ENCODE assay signal across 28 cellular contexts in genomic region chr16:88593489-88593888, GRCh38. TPM values are rescaled to one million over a fixed set of nuclear protein-coding genes. Genes with fewer than 3 reads are reported as not detected.
DNase-seq lines count a peak whose midpoint lies in the region; ATAC-seq, FAIRE-seq and TF ChIP-seq lines count a peak whose summit lies in the region.
"Had no signal": no experiment of that assay in that cellular context is flagged by ENCODE, and none has a peak within 500 bp of the region (broad histone marks: within the 10 kb centered on the region; RNA-seq: fewer than 3 reads in every experiment).

No MANE protein-coding gene starts in this region.

- H3K27me3 Mint-ChIP-seq in endodermal cell (ENCODE audit: insufficient read depth), result no peaks in the 10 kb centered on the region

- peak overlapping the region; percentile 74 for H3K27ac Mint-ChIP-seq in endodermal cell
- H3K27ac Mint-ChIP-seq in stimulated activated effector memory CD8-positive, alpha-beta T cell treated with anti-CD3 and anti-CD28 coated beads, Interleukin-12 subunit alpha, Interleukin-12 subunit beta, amount 100 ng/mL, for 72 hours, result no peak overlapping the region

- H3K27me3 ChIP-seq in endodermal cell (ENCODE audit: control insufficient read depth, insufficient read depth, low read length, poor library complexity, severe bottlenecking), result no peaks in the 10 kb centered on the region
- H3K27me3 ChIP-seq: esophagus squamous epithelium, pancreas, stomach had no signal

- no peak for TF ChIP-seq POLR2A in GM12891 (IDR thresholded peaks at IDR 0.05; ENCODE audit: low read depth, low read length)

- H3K27ac ChIP-seq in endodermal cell (ENCODE audit: low read depth, low read length), result no peak overlapping the region
- H3K27ac ChIP-seq: esophagus squamous epithelium, HL-60, pancreas, stomach had no signal

- no peak overlapping the region for H3K9ac ChIP-seq in endodermal cell (ENCODE audit: extremely low read depth, low read length, poor library complexity, severe bottlenecking)

- H3K4me1 ChIP-seq in endodermal cell (ENCODE audit: control insufficient read depth, insufficient read depth, low read length), result no peaks in the 10 kb centered on the region
- H3K4me1 ChIP-seq: esophagus squamous epithelium, HAP-1, pancreas had no signal

- no peaks in the 10 kb centered on the region for H3K9me3 Mint-ChIP-seq in endodermal cell
- no peaks in the 10 kb centered on the region for H3K9me3 Mint-ChIP-seq in stimulated activated effector memory CD8-positive, alpha-beta T cell treated with anti-CD3 and anti-CD28 coated beads, Interleukin-12 subunit alpha, Interleukin-12 subunit beta, amount 100 ng/mL, for 72 hours
- H3K9me3 Mint-ChIP-seq: immature natural killer cell had no signal

- DNase-seq in Right ventricle myocardium superior (peak; percentile 57), cardiac septum (ENCODE audit: low spot score) (no peak), endodermal cell (no peak), midbrain (lab: John Stamatoyannopoulos, UW) (peak; percentile 63), GM12891 (ENCODE audit: insufficient read length, low spot score) (no peak), glomerular visceral epithelial cell (ENCODE audit: extremely low spot score) (no peak)
- DNase-seq in stimulated activated effector memory CD8-positive, alpha-beta T cell treated with anti-CD3 and anti-CD28 coated beads, Interleukin-12 subunit alpha, Interleukin-12 subunit beta, amount 100 ng/mL, for 72 hours (ENCODE audit: low spot score in 2 of 2), result no peak
- no peak for DNase-seq in effector CD8-positive, alpha-beta T cell (lab: John Stamatoyannopoulos, UW)
- DNase-seq: activated CD8-positive, alpha-beta memory T cell treated with anti-CD3 and anti-CD28 coated beads for 24 hours; DMS53; esophagus squamous epithelium; immature natural killer cell; NCI-H1694 treated with DMSO at 0.1 percent for 48 hours; NCI-H748 treated with DMSO at 0.1 percent for 48 hours; pancreas; small intestine; stimulated activated CD4-positive, alpha-beta T cell treated with anti-CD3 and anti-CD28 coated beads, Interleukin-2, amount 100 ng/mL, for 48 hours; stomach; T-helper 9 cell had no signal

- 85 to 93% methylated on average over 9 to 11 of the region's 11 CpGs for WGBS in endodermal cell (ENCODE audit: insufficient coverage in 1 of 2, insufficient read length in 1 of 2), 2 experiments

- H3K9me3 ChIP-seq in endodermal cell (ENCODE audit: control insufficient read depth, low read length), result no peaks in the 10 kb centered on the region
- H3K9me3 ChIP-seq: esophagus squamous epithelium, HAP-1, pancreas, stomach had no signal

- H3K36me3 Mint-ChIP-seq in endodermal cell (ENCODE audit: low read depth), result peaks cover 68% of the 10 kb centered on the region
- peaks cover 95% of the 10 kb centered on the region for H3K36me3 Mint-ChIP-seq in stimulated activated effector memory CD8-positive, alpha-beta T cell treated with anti-CD3 and anti-CD28 coated beads, Interleukin-12 subunit alpha, Interleukin-12 subunit beta, amount 100 ng/mL, for 72 hours

- no peak overlapping the region for H3K4me3 ChIP-seq in endodermal cell (ENCODE audit: low read length)
- H3K4me3 ChIP-seq: esophagus squamous epithelium, HAP-1, lung, pancreas, stomach had no signal

- intact Hi-C loops in Right ventricle myocardium superior (cut with DNase I), result no loop called here
- intact Hi-C loops in cardiac septum (cut with DNase I), result loop anchor here (5.0 kb wide), 1 partner anchor 69 kb away; the partner anchor contains the start of gene MVD

- FAIRE-seq in GM12891 (lab: Jason Lieb, UNC), result no peak
- FAIRE-seq: GM12892, pancreas, small intestine had no signal

- TF ChIP-seq CTCF in endodermal cell (conservative IDR thresholded peaks at IDR 0.05), result peak; percentile 26

- peaks cover 68% of the 10 kb centered on the region for H3K36me3 ChIP-seq in endodermal cell (ENCODE audit: control insufficient read depth, insufficient read depth, low read length)

- H3K4me3 Mint-ChIP-seq in endodermal cell, result no peak overlapping the region
- H3K4me3 Mint-ChIP-seq in stimulated activated effector memory CD8-positive, alpha-beta T cell treated with anti-CD3 and anti-CD28 coated beads, Interleukin-12 subunit alpha, Interleukin-12 subunit beta, amount 100 ng/mL, for 72 hours, result no peak overlapping the region
- H3K4me3 Mint-ChIP-seq: CD14-positive monocyte, immature natural killer cell had no signal

- peak; percentile 87 for ATAC-seq in Right ventricle myocardium superior (ENCODE audit: poor library complexity)
- no peak for ATAC-seq in stimulated activated effector memory CD8-positive, alpha-beta T cell treated with anti-CD3 and anti-CD28 coated beads, Interleukin-12 subunit alpha, Interleukin-12 subunit beta, amount 100 ng/mL, for 72 hours
- ATAC-seq: activated CD4-positive, CD25-positive, alpha-beta regulatory T cell treated with anti-CD3 and anti-CD28 coated beads, Interleukin-2, amount 50 U/mL, for 24 hours; pancreas had no signal

- no peaks in the 10 kb centered on the region for H3K4me1 Mint-ChIP-seq in endodermal cell
- H3K4me1 Mint-ChIP-seq in stimulated activated effector memory CD8-positive, alpha-beta T cell treated with anti-CD3 and anti-CD28 coated beads, Interleukin-12 subunit alpha, Interleukin-12 subunit beta, amount 100 ng/mL, for 72 hours, result peaks cover 42% of the 10 kb centered on the region

TF ChIP-seq in GM12891, 5 proteins besides CTCF, POLR2A, EP300 and RAD21:
- no peak for TF ChIP-seq POU2F2 (IDR thresholded peaks at IDR 0.05; ENCODE audit: low read depth, low read length)
- TF ChIP-seq POLR2AphosphoS5 (IDR thresholded peaks at IDR 0.05; ENCODE audit: low read depth, low read length), result no peak
- TF ChIP-seq SPI1 (IDR thresholded peaks at IDR 0.05; ENCODE audit: low read depth, low read length), result no peak
- TF ChIP-seq TAF1 (IDR thresholded peaks at IDR 0.05; ENCODE audit: low read depth, low read length), result no peak
- no peak for TF ChIP-seq PAX5 (IDR thresholded peaks at IDR 0.05; ENCODE audit: insufficient read depth, low read length, severe bottlenecking)

RNA-seq across cellular contexts. Expression of gene ZC3H18, which starts 23.3 kb away (rescaled TPM):
- total RNA-seq in Right ventricle myocardium superior, result 23.5 TPM
- 20.6 TPM for total RNA-seq in cardiac septum
- total RNA-seq in endodermal cell, result 10 to 100 TPM; 75.4 to 76.6 TPM
- 68.2 TPM for polyA plus RNA-seq in endodermal cell (2013, experiment 1 of 2)
- 57.8 TPM for polyA plus RNA-seq in endodermal cell (2013, experiment 2 of 2)
- polyA plus RNA-seq in GM12891 (2012; ENCODE audit: low read depth, missing spikeins), result 26.0 TPM

RNA-seq across cellular contexts. Expression of gene IL17C, which starts 44.9 kb away (rescaled TPM):
- not detected for total RNA-seq in Right ventricle myocardium superior
- not detected for total RNA-seq in cardiac septum
- not detected for total RNA-seq in endodermal cell
- not detected for polyA plus RNA-seq in endodermal cell (2013, experiment 1 of 2)
- polyA plus RNA-seq in endodermal cell (2013, experiment 2 of 2), result not detected
- polyA plus RNA-seq in GM12891 (2012; ENCODE audit: low read depth, missing spikeins), result 0.09 TPM
- total RNA-seq: glomerular endothelial cell, lung, myocyte, pancreas, ureter had no signal
- polyA plus RNA-seq: CD14-positive monocyte had no signal

RNA-seq across cellular contexts. Expression of gene CYBA, which starts 57.4 kb away (rescaled TPM):
- 53.7 TPM for total RNA-seq in Right ventricle myocardium superior
- 26.8 TPM for total RNA-seq in cardiac septum
- 100 to 1,000 TPM; 188 to 220 TPM for total RNA-seq in endodermal cell
- polyA plus RNA-seq in endodermal cell (2013, experiment 1 of 2), result 63.0 TPM
- polyA plus RNA-seq in endodermal cell (2013, experiment 2 of 2), result 54.6 TPM
- polyA plus RNA-seq in GM12891 (2012; ENCODE audit: low read depth, missing spikeins), result 416 TPM

Comparison
In these comparisons a context has a peak if more than half of its experiments do, and no peak if none do; other contexts are left out.
1. DNase-seq: peak in Right ventricle myocardium superior (single experiment) and midbrain (single experiment); none in cardiac septum (single experiment), endodermal cell (single experiment), GM12891 (single experiment), stimulated activated effector memory CD8-positive, alpha-beta T cell treated with anti-CD3 and anti-CD28 coated beads, Interleukin-12 subunit alpha, Interleukin-12 subunit beta, amount 100 ng/mL, for 72 hours (0 of 2), effector CD8-positive, alpha-beta T cell (single experiment) and glomerular visceral epithelial cell (single experiment).